ENCODE assay signal across 8 cellular contexts in genomic region chr12:12786371-12786715, GRCh38. TPM values are rescaled to one million over a fixed set of nuclear protein-coding genes. Genes with fewer than 3 reads are reported as not detected.
A peak's percentile ranks its signal among the peaks of the same experiment; 100 is the strongest.
DNase-seq lines count a peak whose midpoint lies in the region; ATAC-seq lines count a peak whose summit lies in the region.

No MANE protein-coding gene starts in this region.

- H3K27me3 Mint-ChIP-seq in activated naive CD8-positive, alpha-beta T cell treated with anti-CD3 and anti-CD28 coated beads for 36 hours = no peaks in the 10 kb centered on the region
- H3K27me3 Mint-ChIP-seq in stimulated activated naive CD8-positive, alpha-beta T cell treated with anti-CD3 and anti-CD28 coated beads, Interleukin-15, Interleukin-2, amounts not matched to agents 100 ng/mL and 50 ng/mL, for 24 hours = no peaks in the 10 kb centered on the region

- peak overlapping the region; percentile 86 for H3K4me3 Mint-ChIP-seq in activated naive CD8-positive, alpha-beta T cell treated with anti-CD3 and anti-CD28 coated beads for 36 hours
- H3K4me3 Mint-ChIP-seq in stimulated activated naive CD8-positive, alpha-beta T cell treated with anti-CD3 and anti-CD28 coated beads, Interleukin-15, Interleukin-2, amounts not matched to agents 100 ng/mL and 50 ng/mL, for 24 hours = peak overlapping the region; percentile 84

- peak overlapping the region; percentile 84 for H3K27ac Mint-ChIP-seq in activated naive CD8-positive, alpha-beta T cell treated with anti-CD3 and anti-CD28 coated beads for 36 hours
- peak overlapping the region; percentile 83 for H3K27ac Mint-ChIP-seq in stimulated activated naive CD8-positive, alpha-beta T cell treated with anti-CD3 and anti-CD28 coated beads, Interleukin-15, Interleukin-2, amounts not matched to agents 100 ng/mL and 50 ng/mL, for 24 hours

- no peaks in the 10 kb centered on the region for H3K9me3 ChIP-seq in iPS-15b (ENCODE audit: control insufficient read depth, insufficient read depth, low read length)

- no peak for DNase-seq in activated naive CD8-positive, alpha-beta T cell treated with anti-CD3 and anti-CD28 coated beads for 36 hours
- DNase-seq in LoVo (ENCODE audit: low spot score) (no peak), HT-29 (ENCODE audit: low spot score) (no peak)

- H3K36me3 ChIP-seq in iPS-15b (ENCODE audit: control insufficient read depth, insufficient read depth, low read length) = no peaks in the 10 kb centered on the region

- peak overlapping the region; percentile 5 for H3K9ac ChIP-seq in iPS-15b (ENCODE audit: low read depth, low read length)

- peak overlapping the region; percentile 65; the same call in 1 of the 2 replicates for H3K4me3 ChIP-seq in GM08714 (ENCODE audit: low read length)
- H3K4me3 ChIP-seq in iPS-15b (ENCODE audit: low read depth, low read length) = peak overlapping the region; percentile 67

- peaks cover 4% of the 10 kb centered on the region for H3K36me3 Mint-ChIP-seq in activated naive CD8-positive, alpha-beta T cell treated with anti-CD3 and anti-CD28 coated beads for 36 hours
- H3K36me3 Mint-ChIP-seq in stimulated activated naive CD8-positive, alpha-beta T cell treated with anti-CD3 and anti-CD28 coated beads, Interleukin-15, Interleukin-2, amounts not matched to agents 100 ng/mL and 50 ng/mL, for 24 hours (ENCODE audit: low read depth) = no peaks in the 10 kb centered on the region

- ATAC-seq in HG03025 (IDR thresholded peaks at IDR 0.05; ENCODE audit: low FRiP score, unreplicated experiment) (peak; percentile 10), HG02884 (IDR thresholded peaks at IDR 0.05; ENCODE audit: unreplicated experiment) (no peak)

- peaks cover 11% of the 10 kb centered on the region for H3K4me1 ChIP-seq in iPS-15b (ENCODE audit: control insufficient read depth, insufficient read depth, low read length)

- H3K4me1 Mint-ChIP-seq in activated naive CD8-positive, alpha-beta T cell treated with anti-CD3 and anti-CD28 coated beads for 36 hours = peaks cover 30% of the 10 kb centered on the region
- H3K4me1 Mint-ChIP-seq in stimulated activated naive CD8-positive, alpha-beta T cell treated with anti-CD3 and anti-CD28 coated beads, Interleukin-15, Interleukin-2, amounts not matched to agents 100 ng/mL and 50 ng/mL, for 24 hours (ENCODE audit: low read depth) = peaks cover 42% of the 10 kb centered on the region

- peaks cover 44% of the 10 kb centered on the region for H3K27me3 ChIP-seq in iPS-15b (ENCODE audit: control insufficient read depth, insufficient read depth, low read length)

- no peaks in the 10 kb centered on the region for H3K9me3 Mint-ChIP-seq in activated naive CD8-positive, alpha-beta T cell treated with anti-CD3 and anti-CD28 coated beads for 36 hours
- H3K9me3 Mint-ChIP-seq in stimulated activated naive CD8-positive, alpha-beta T cell treated with anti-CD3 and anti-CD28 coated beads, Interleukin-15, Interleukin-2, amounts not matched to agents 100 ng/mL and 50 ng/mL, for 24 hours = no peaks in the 10 kb centered on the region

RNA-seq across cellular contexts. Expression of gene APOLD1, which starts 0.9 kb away (rescaled TPM):
- total RNA-seq in activated naive CD8-positive, alpha-beta T cell treated with anti-CD3 and anti-CD28 coated beads for 36 hours = 1 to 10 TPM; 2.3 to 3.1 TPM
- 2.1 and 2.4 TPM in 2 replicates for total RNA-seq in HT-29 (2014; rRNA removed; shearing (Covaris generic))

RNA-seq across cellular contexts. Expression of gene DDX47, which starts 26.8 kb away (rescaled TPM):
- total RNA-seq in activated naive CD8-positive, alpha-beta T cell treated with anti-CD3 and anti-CD28 coated beads for 36 hours = 100 to 1,000 TPM in 1 of 2 experiments, 10 to 100 TPM in 1; 98.5 to 107 TPM
- total RNA-seq in HT-29 (2014; rRNA removed; shearing (Covaris generic)) = 39.4 and 46.9 TPM in 2 replicates
